In genomic region chr17:57999010-57999495, GRCh38 we compare ENCODE assay signal across 1 cellular context.
TF ChIP-seq lines count a peak whose summit lies in the region.

No MANE protein-coding gene starts in this region.

TF ChIP-seq in K562, 482 proteins besides CTCF, POLR2A, EP300 and RAD21:
- TF ChIP-seq KHSRP (IDR thresholded peaks at IDR 0.05) (peak; percentile 34; the same call in 1 of the 2 replicates), FOXA3 (CRISPR knock-in tag; conservative IDR thresholded peaks at IDR 0.05 in 1 of 2, IDR thresholded peaks at IDR 0.05 in 1 of 2) (no peak), MYNN (IDR thresholded peaks at IDR 0.05) (peak; percentile 32; the same call in 1 of the 2 replicates), MYNN (CRISPR knock-in tag; IDR thresholded peaks at IDR 0.05) (no peak), SRF (CRISPR knock-in tag; IDR thresholded peaks at IDR 0.05) (no peak), ZKSCAN3 (CRISPR knock-in tag; IDR thresholded peaks at IDR 0.05) (no peak), MITF (IDR thresholded peaks at IDR 0.05) (no peak), EWSR1 (IDR thresholded peaks at IDR 0.05; ENCODE audit: borderline replicate concordance, low read depth, partially characterized antibody) (peak; percentile 38), SAFB2 (IDR thresholded peaks at IDR 0.05; ENCODE audit: borderline replicate concordance, low read depth, low read length, severe bottlenecking) (no peak), MCM2 (IDR thresholded peaks at IDR 0.05; ENCODE audit: low read depth) (no peak), CHD1 (IDR thresholded peaks at IDR 0.05; ENCODE audit: low read length) (no peak)
- TF ChIP-seq, protein P1, sequence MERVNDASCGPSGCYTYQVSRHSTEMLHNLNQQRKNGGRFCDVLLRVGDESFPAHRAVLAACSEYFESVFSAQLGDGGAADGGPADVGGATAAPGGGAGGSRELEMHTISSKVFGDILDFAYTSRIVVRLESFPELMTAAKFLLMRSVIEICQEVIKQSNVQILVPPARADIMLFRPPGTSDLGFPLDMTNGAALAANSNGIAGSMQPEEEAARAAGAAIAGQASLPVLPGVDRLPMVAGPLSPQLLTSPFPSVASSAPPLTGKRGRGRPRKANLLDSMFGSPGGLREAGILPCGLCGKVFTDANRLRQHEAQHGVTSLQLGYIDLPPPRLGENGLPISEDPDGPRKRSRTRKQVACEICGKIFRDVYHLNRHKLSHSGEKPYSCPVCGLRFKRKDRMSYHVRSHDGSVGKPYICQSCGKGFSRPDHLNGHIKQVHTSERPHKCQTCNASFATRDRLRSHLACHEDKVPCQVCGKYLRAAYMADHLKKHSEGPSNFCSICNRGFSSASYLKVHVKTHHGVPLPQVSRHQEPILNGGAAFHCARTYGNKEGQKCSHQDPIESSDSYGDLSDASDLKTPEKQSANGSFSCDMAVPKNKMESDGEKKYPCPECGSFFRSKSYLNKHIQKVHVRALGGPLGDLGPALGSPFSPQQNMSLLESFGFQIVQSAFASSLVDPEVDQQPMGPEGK (CRISPR knock-in tag; IDR thresholded peaks at IDR 0.05; ENCODE audit: borderline replicate concordance) = 0 out of 2 replicates have a peak, but pooled peaks have one; percentile 45
- TF ChIP-seq, protein P2, sequence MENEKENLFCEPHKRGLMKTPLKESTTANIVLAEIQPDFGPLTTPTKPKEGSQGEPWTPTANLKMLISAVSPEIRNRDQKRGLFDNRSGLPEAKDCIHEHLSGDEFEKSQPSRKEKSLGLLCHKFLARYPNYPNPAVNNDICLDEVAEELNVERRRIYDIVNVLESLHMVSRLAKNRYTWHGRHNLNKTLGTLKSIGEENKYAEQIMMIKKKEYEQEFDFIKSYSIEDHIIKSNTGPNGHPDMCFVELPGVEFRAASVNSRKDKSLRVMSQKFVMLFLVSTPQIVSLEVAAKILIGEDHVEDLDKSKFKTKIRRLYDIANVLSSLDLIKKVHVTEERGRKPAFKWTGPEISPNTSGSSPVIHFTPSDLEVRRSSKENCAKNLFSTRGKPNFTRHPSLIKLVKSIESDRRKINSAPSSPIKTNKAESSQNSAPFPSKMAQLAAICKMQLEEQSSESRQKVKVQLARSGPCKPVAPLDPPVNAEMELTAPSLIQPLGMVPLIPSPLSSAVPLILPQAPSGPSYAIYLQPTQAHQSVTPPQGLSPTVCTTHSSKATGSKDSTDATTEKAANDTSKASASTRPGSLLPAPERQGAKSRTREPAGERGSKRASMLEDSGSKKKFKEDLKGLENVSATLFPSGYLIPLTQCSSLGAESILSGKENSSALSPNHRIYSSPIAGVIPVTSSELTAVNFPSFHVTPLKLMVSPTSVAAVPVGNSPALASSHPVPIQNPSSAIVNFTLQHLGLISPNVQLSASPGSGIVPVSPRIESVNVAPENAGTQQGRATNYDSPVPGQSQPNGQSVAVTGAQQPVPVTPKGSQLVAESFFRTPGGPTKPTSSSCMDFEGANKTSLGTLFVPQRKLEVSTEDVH (IDR thresholded peaks at IDR 0.05; ENCODE audit: low read depth, partially characterized antibody) = peak; percentile 20
TF ChIP-seq in K562: peak in this region for 5.
